Comparison of ENCODE assay signal across 2 cellular contexts in the genomic region with DNA sequence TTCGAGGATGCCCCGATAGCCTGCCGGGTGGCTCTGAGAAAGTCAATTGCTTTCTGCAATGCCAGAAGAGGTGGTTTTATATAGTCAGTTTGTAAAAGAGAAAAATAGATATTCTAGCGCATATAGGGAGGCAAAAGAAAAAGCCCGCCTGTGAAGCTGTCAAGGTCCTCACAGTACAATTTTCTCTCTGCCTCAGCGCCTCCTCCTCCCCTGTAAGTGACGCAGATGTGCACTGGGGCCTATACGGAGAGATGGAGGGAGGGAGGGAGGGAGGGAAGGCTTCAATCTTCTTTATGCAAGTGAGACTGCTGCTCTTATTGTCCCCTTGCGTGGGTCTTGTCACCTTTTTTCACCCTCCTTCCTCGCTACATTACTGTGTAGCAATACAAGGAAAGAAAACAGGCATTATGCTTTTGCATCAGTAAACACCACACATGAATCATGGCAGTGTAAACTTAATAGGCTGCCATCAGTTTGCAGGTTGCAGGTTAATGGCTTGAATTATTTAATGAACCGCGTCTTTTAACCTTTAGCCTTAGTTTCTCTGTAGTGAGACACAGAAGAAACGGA.
TF ChIP-seq lines count a peak whose summit lies in the region.

Gene KLHL1, minus strand, starts transcription at position 177 of the 570 bp plus-strand sequence. CDS start 753 bp downstream, outside the sequence.

TF ChIP-seq in HEK293, 187 proteins besides CTCF, POLR2A, EP300 and RAD21:
- TF ChIP-seq, protein P1, sequence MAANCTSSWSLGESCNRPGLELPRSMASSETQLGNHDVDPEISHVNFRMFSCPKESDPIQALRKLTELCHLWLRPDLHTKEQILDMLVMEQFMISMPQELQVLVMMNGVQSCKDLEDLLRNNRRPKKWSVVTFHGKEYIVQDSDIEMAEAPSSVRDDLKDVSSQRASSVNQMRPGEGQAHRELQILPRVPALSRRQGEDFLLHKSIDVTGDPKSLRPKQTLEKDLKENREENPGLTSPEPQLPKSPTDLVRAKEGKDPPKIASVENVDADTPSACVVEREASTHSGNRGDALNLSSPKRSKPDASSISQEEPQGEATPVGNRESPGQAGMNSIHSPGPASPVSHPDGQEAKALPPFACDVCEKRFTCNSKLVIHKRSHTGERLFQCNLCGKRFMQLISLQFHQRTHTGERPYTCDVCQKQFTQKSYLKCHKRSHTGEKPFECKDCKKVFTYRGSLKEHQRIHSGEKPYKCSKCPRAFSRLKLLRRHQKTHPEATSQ (tag by site-specific recombination; IDR thresholded peaks at IDR 0.05) = no peak
- TF ChIP-seq, protein P2, sequence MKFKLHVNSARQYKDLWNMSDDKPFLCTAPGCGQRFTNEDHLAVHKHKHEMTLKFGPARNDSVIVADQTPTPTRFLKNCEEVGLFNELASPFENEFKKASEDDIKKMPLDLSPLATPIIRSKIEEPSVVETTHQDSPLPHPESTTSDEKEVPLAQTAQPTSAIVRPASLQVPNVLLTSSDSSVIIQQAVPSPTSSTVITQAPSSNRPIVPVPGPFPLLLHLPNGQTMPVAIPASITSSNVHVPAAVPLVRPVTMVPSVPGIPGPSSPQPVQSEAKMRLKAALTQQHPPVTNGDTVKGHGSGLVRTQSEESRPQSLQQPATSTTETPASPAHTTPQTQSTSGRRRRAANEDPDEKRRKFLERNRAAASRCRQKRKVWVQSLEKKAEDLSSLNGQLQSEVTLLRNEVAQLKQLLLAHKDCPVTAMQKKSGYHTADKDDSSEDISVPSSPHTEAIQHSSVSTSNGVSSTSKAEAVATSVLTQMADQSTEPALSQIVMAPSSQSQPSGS (tag by site-specific recombination; IDR thresholded peaks at IDR 0.05; ENCODE audit: low read depth) = no peak
- TF ChIP-seq YY1 (tag by site-specific recombination; IDR thresholded peaks at IDR 0.05) (no peak), ZNF394 (tag by site-specific recombination; IDR thresholded peaks at IDR 0.05; ENCODE audit: borderline replicate concordance) (no peak), ZNF600 (tag by site-specific recombination; IDR thresholded peaks at IDR 0.05) (no peak), ZSCAN30 (tag by site-specific recombination; IDR thresholded peaks at IDR 0.05) (no peak), ZNF133 (tag by site-specific recombination; IDR thresholded peaks at IDR 0.05) (no peak), ZNF10 (tag by site-specific recombination; IDR thresholded peaks at IDR 0.05) (no peak), ZNF169 (tag by site-specific recombination; IDR thresholded peaks at IDR 0.05) (no peak), ZNF664 (tag by site-specific recombination; IDR thresholded peaks at IDR 0.05) (no peak), ZNF560 (tag by site-specific recombination; IDR thresholded peaks at IDR 0.05; ENCODE audit: borderline replicate concordance) (no peak), ZIC2 (tag by site-specific recombination; IDR thresholded peaks at IDR 0.05) (no peak), ZNF558 (tag by site-specific recombination; IDR thresholded peaks at IDR 0.05) (no peak), ZFP41 (tag by site-specific recombination; IDR thresholded peaks at IDR 0.05; ENCODE audit: borderline replicate concordance) (no peak), OVOL3 (tag by site-specific recombination; IDR thresholded peaks at IDR 0.05) (no peak), ZNF561 (tag by site-specific recombination; IDR thresholded peaks at IDR 0.05; ENCODE audit: borderline replicate concordance) (no peak), ZNF112 (tag by site-specific recombination; IDR thresholded peaks at IDR 0.05) (no peak)
- TF ChIP-seq, protein P3, sequence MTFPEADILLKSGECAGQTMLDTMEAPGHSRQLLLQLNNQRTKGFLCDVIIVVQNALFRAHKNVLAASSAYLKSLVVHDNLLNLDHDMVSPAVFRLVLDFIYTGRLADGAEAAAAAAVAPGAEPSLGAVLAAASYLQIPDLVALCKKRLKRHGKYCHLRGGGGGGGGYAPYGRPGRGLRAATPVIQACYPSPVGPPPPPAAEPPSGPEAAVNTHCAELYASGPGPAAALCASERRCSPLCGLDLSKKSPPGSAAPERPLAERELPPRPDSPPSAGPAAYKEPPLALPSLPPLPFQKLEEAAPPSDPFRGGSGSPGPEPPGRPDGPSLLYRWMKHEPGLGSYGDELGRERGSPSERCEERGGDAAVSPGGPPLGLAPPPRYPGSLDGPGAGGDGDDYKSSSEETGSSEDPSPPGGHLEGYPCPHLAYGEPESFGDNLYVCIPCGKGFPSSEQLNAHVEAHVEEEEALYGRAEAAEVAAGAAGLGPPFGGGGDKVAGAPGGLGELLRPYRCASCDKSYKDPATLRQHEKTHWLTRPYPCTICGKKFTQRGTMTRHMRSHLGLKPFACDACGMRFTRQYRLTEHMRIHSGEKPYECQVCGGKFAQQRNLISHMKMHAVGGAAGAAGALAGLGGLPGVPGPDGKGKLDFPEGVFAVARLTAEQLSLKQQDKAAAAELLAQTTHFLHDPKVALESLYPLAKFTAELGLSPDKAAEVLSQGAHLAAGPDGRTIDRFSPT (tag by site-specific recombination; IDR thresholded peaks at IDR 0.05) = no peak

TF ChIP-seq in neural cell, 6 proteins besides CTCF, POLR2A, EP300 and RAD21 (continued from another document):
- peak; percentile 47 for TF ChIP-seq REST (IDR thresholded peaks at IDR 0.05; ENCODE audit: borderline replicate concordance)
- TF ChIP-seq TAF1 (IDR thresholded peaks at IDR 0.05; ENCODE audit: low read depth) = no peak
- TF ChIP-seq MXI1 (conservative IDR thresholded peaks at IDR 0.05; ENCODE audit: poor library complexity, severe bottlenecking) = no peak
- TF ChIP-seq POLR2AphosphoS5 (IDR thresholded peaks at IDR 0.05) = peak; percentile 84
